Comparison of ENCODE assay signal across 7 cellular contexts in the genomic region with DNA sequence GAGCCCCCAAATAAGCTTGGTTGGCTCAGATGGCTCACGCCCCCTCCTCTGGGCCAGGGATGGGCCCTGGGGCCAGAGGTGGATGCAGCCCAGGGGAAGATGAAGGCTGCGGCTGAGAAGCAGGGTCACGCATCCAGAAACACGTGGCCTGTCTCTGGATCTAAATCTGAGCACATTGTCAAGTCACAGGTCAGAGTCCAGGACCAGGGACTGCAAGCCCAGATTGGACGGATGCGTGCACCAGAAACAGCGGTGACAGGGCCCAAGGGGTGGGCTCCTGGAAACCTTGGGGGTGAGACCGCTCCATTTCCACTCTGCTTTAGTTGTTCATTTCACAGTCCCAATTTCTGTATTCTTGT.
"Had no signal": no experiment of that assay in that cellular context is flagged by ENCODE, and none has a peak within 500 bp of the region (broad histone marks: within the 10 kb centered on the region; RNA-seq: fewer than 3 reads in every experiment).

No MANE protein-coding gene starts in this region.

- H3K27ac ChIP-seq: GM23248 had no signal

- H3K9ac ChIP-seq: GM23248 had no signal

- H3K27ac Mint-ChIP-seq: IgD-negative memory B cell had no signal

- H2AFZ ChIP-seq: GM23248 had no signal

- H3K4me1 Mint-ChIP-seq: IgD-negative memory B cell had no signal

- H3K36me3 Mint-ChIP-seq: IgD-negative memory B cell had no signal

- FAIRE-seq: HTR-8/SVneo had no signal

- H3K4me3 ChIP-seq: GM23248 had no signal

- DNase-seq: GOT3, H7, HCEC 1CT, KBM-7 had no signal
